ENCODE assay signal across 23 cellular contexts in the genomic region with DNA sequence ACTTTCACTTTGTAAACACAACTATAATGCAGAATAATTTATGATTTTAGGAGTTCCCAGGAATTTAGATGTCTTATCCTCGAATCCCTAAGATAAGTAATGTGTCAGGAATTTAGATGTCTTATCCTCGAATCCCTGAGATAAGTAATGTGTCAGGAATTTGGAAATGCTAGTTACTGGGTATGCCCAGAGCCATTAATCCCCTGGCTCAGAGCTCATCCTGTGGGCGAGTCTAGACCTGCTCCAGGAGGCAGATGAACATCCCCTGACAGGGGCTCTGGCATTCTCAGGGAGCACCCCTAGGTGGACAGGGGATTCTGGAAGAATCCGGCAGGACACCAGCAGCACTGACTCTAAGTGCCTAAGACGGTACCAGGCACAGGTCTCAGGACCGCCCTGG.
DNase-seq lines count a peak whose midpoint lies in the region; ATAC-seq and TF ChIP-seq lines count a peak whose summit lies in the region.
"Had no signal": no experiment of that assay in that cellular context is flagged by ENCODE, and none has a peak within 500 bp of the region (broad histone marks: within the 10 kb centered on the region; RNA-seq: fewer than 3 reads in every experiment).

No MANE protein-coding gene starts in this region.

- no peaks in the 10 kb centered on the region for H3K4me1 ChIP-seq in left ventricle myocardium inferior
- H3K4me1 ChIP-seq in thyroid gland = no peaks in the 10 kb centered on the region
- H3K4me1 ChIP-seq: colonic mucosa, pancreas had no signal

- H3K36me3 ChIP-seq in left ventricle myocardium inferior (no peaks in the 10 kb centered on the region), thyroid gland (no peaks in the 10 kb centered on the region)
- H3K36me3 ChIP-seq: colonic mucosa, pancreas, vagina had no signal

- H3K9me3 ChIP-seq in left ventricle myocardium inferior (replicated peaks) (no peaks in the 10 kb centered on the region), thyroid gland (no peaks in the 10 kb centered on the region)
- H3K9me3 ChIP-seq: colonic mucosa, pancreas, vagina had no signal

- H3K27ac ChIP-seq in left ventricle myocardium inferior (replicated peaks) (no peak overlapping the region), thyroid gland (no peak overlapping the region)
- H3K27ac ChIP-seq: colonic mucosa, pancreas, vagina had no signal

- DNase-seq in AG10803 (ENCODE audit: low read depth) (peak; percentile 71), HT1080 (ENCODE audit: low read depth) (peak; percentile 54), amniotic epithelial cell (ENCODE audit: low read depth) (peak; percentile 18), kidney tubule cell (ENCODE audit: low spot score) (peak; percentile 49), left ventricle myocardium inferior (no peak), thyroid gland (no peak)
- DNase-seq in activated T-cell treated with anti-CD3 and anti-CD28 coated beads, Interleukin-2, amount 50 U/mL, for 48 hours = no peak
- DNase-seq: activated CD4-positive, CD25-positive, alpha-beta regulatory T cell treated with anti-CD3 and anti-CD28 coated beads, Interleukin-2, amount 50 U/mL, for 72 hours; colonic mucosa; DMS 273 treated with DMSO at 0.1 percent for 48 hours; GOT3; hippocampal formation; Karpas-422; naive thymus-derived CD8-positive, alpha-beta T cell; NCI-H1417 treated with DMSO at 0.1 percent for 48 hours; NCI-H526; pancreas; right cardiac atrium; stimulated activated CD4-positive, alpha-beta T cell treated with anti-CD3 and anti-CD28 coated beads, Interleukin-15, amount 100 ng/mL, for 24 hours; substantia nigra had no signal

- H3K27me3 ChIP-seq in left ventricle myocardium inferior (ENCODE audit: low read depth) (peaks cover 27% of the 10 kb centered on the region), thyroid gland (no peaks in the 10 kb centered on the region)
- H3K27me3 ChIP-seq: colonic mucosa, pancreas, vagina had no signal

- intact Hi-C loops in left ventricle myocardium inferior (cut with micrococcal nuclease) = no loop called here
- intact Hi-C loops in thyroid gland (cut with DNase I) = no loop called here

- no peak for TF ChIP-seq POLR2A in thyroid gland (IDR thresholded peaks at IDR 0.05)

- TF ChIP-seq CTCF in AG10803 (conservative IDR thresholded peaks at IDR 0.05; ENCODE audit: low read length) (no peak), left ventricle myocardium inferior (IDR thresholded peaks at IDR 0.05; ENCODE audit: borderline replicate concordance) (no peak), thyroid gland (IDR thresholded peaks at IDR 0.05) (no peak)

- ATAC-seq in HG03025 (IDR thresholded peaks at IDR 0.05; ENCODE audit: low FRiP score, unreplicated experiment) = no peak
- ATAC-seq: activated naive CD4-positive, alpha-beta T cell treated with anti-CD3 and anti-CD28 coated beads, Interleukin-2, amount 50 U/mL, for 72 hours; naive thymus-derived CD8-positive, alpha-beta T cell; pancreas; right cardiac atrium had no signal

- H3K4me3 ChIP-seq in AG10803 (ENCODE audit: low read length) (no peak overlapping the region), left ventricle myocardium inferior (no peak overlapping the region), thyroid gland (replicated peaks in 1 of 3) (no peak overlapping the region)
- H3K4me3 ChIP-seq: colonic mucosa, pancreas, vagina had no signal

- WGBS in thyroid gland, 2 donors = 78 to 80% methylated on average over 5 to 6 of the region's 6 CpGs

Comparison
In these comparisons a context has a peak if more than half of its experiments do, and no peak if none do; other contexts are left out.
1. DNase-seq: peak in AG10803 (single experiment), HT1080 (single experiment), amniotic epithelial cell (single experiment) and kidney tubule cell (single experiment); none in activated T-cell treated with anti-CD3 and anti-CD28 coated beads, Interleukin-2, amount 50 U/mL, for 48 hours (0 of 2), left ventricle myocardium inferior (single experiment) and thyroid gland (0 of 2).